2 cellular contexts compared by ENCODE assay signal in genomic region chr17:78472035-78472905, GRCh38.
TF ChIP-seq lines count a peak whose summit lies in the region.

No MANE protein-coding gene starts in this region.

TF ChIP-seq in HEK293, 187 proteins besides CTCF, POLR2A, EP300 and RAD21:
- TF ChIP-seq ZNF266 (tag by site-specific recombination; IDR thresholded peaks at IDR 0.05; ENCODE audit: low read depth) = no peak
- TF ChIP-seq ZBTB48 (tag by site-specific recombination; IDR thresholded peaks at IDR 0.05) = peak; percentile 41; the same call in 1 of the 2 replicates

TF ChIP-seq in GM12878, 131 proteins besides CTCF, POLR2A, EP300 and RAD21:
- TF ChIP-seq ZNF687 (IDR thresholded peaks at IDR 0.05) = 0 out of 2 replicates have a peak, but pooled peaks have one; percentile 30
- peak; percentile 87 for TF ChIP-seq PAX5 (IDR thresholded peaks at IDR 0.05; ENCODE audit: borderline replicate concordance, low read depth, low read length)
- TF ChIP-seq ATF2 (IDR thresholded peaks at IDR 0.05; ENCODE audit: low read length) = 0 out of 2 replicates have a peak, but pooled peaks have one; percentile 17
- TF ChIP-seq BHLHE40 (IDR thresholded peaks at IDR 0.05; ENCODE audit: borderline replicate concordance in 1 of 2, low read depth in 2 of 2, low read length in 1 of 2) = peak; percentile 60 to 63
- peak; percentile 12 for TF ChIP-seq MEF2B (IDR thresholded peaks at IDR 0.05; ENCODE audit: partially characterized antibody, poor library complexity, severe bottlenecking)
- peak; percentile 69; the same call in 1 of the 2 replicates for TF ChIP-seq RUNX3 (IDR thresholded peaks at IDR 0.05; ENCODE audit: low read length)
- TF ChIP-seq CHD4 (IDR thresholded peaks at IDR 0.05) = no peak
- peak; percentile 33; the same call in 1 of the 2 replicates for TF ChIP-seq CHD2 (IDR thresholded peaks at IDR 0.05; ENCODE audit: borderline replicate concordance, low read depth, low read length)
- TF ChIP-seq TCF12 (IDR thresholded peaks at IDR 0.05; ENCODE audit: low read depth, low read length) = peak; percentile 87
- TF ChIP-seq NR2F1 (conservative IDR thresholded peaks at IDR 0.05) = peak; percentile 60; the same call in 1 of the 2 replicates
- no peak for TF ChIP-seq ZBTB4 (CRISPR knock-in tag; IDR thresholded peaks at IDR 0.05)
- TF ChIP-seq IRF4 (IDR thresholded peaks at IDR 0.05; ENCODE audit: low read depth, low read length) = peak; percentile 72
- peak; percentile 71 for TF ChIP-seq SP1 (IDR thresholded peaks at IDR 0.05; ENCODE audit: low read depth, low read length)
- no peak for TF ChIP-seq BCL3 (IDR thresholded peaks at IDR 0.05; ENCODE audit: borderline replicate concordance, insufficient read depth, low read depth, low read length, poor library complexity, severe bottlenecking)
- TF ChIP-seq TCF3 (IDR thresholded peaks at IDR 0.05; ENCODE audit: borderline replicate concordance, insufficient read depth, low read depth, low read length) = peak; percentile 93
